ENCODE assay signal across 5 cellular contexts in genomic region chr4:76886214-76886613, GRCh38. TPM values are rescaled to one million over a fixed set of nuclear protein-coding genes. Genes with fewer than 3 reads are reported as not detected.
"Had no signal": no experiment of that assay in that cellular context is flagged by ENCODE, and none has a peak within 500 bp of the region (broad histone marks: within the 10 kb centered on the region; RNA-seq: fewer than 3 reads in every experiment).

No MANE protein-coding gene starts in this region.

- H3K4me3 ChIP-seq: GM23338, K562 had no signal

- H3K4me2 ChIP-seq: GM23338 had no signal

- DNase-seq: H9, HCEC 1CT, KG1 had no signal

- H2AFZ ChIP-seq: GM23338 had no signal

- ATAC-seq: GM23338, K562 had no signal

RNA-seq across cellular contexts. Expression of gene SOWAHB, which starts 11.7 kb away (rescaled TPM):
- total RNA-seq: K562 had no signal
- polyA plus RNA-seq: K562 had no signal
